In the genomic region with DNA sequence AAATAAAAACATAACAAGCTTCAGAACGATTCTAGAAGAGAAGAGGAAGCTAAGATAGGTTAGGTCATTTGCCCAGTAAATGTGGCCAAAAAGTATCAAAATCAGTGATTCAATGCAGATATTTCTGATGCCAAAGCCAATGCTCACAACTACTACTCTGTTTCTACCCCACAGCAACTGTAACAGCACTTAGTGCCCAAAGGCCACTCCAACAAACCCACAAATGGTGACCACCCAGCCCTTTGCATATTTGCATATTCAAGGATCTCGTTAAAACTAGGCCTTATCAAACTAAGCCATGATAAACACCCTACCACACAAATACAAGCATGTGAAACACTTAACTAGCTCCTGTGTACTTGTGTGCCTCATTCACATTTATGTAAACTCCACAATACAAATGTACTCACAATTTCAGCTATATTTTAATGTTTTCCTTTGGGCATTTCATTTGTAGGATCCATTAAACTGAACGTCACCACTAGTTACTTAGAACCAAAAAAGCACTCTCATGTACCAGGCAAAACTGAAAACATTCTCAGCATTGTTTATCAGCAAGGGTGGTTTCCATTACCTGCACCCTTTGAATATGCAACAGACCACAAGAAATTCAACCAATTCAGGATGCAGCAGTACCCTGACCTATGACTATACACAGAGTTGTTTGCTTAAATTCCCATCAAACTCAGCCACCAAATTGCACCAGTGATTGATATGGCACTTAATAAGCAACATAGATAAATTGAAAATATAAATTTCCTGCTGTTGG, we compare ENCODE assay signal across 15 cellular contexts.
DNase-seq lines count a peak whose midpoint lies in the region; ATAC-seq lines count a peak whose summit lies in the region.
"Had no signal": no experiment of that assay in that cellular context is flagged by ENCODE, and none has a peak within 500 bp of the region (broad histone marks: within the 10 kb centered on the region; RNA-seq: fewer than 3 reads in every experiment).

No MANE protein-coding gene starts in this region.

- H3K9me3 Mint-ChIP-seq in activated T-cell treated with anti-CD3 and anti-CD28 coated beads, Interleukin-2, amount 50 U/mL, for 72 hours: peaks cover 6% of the 10 kb centered on the region in 2 donors
- H3K9me3 Mint-ChIP-seq in stimulated activated naive CD8-positive, alpha-beta T cell treated with anti-CD3 and anti-CD28 coated beads, Interleukin-15, amount 100 ng/mL, for 72 hours: peaks cover 10 to 34% of the 10 kb centered on the region in 2 donors

- H3K27me3 Mint-ChIP-seq in activated T-cell treated with anti-CD3 and anti-CD28 coated beads, Interleukin-2, amount 50 U/mL, for 72 hours (ENCODE audit: low read depth): no peaks in the 10 kb centered on the region
- no peaks in the 10 kb centered on the region for H3K27me3 Mint-ChIP-seq in stimulated activated naive CD8-positive, alpha-beta T cell treated with anti-CD3 and anti-CD28 coated beads, Interleukin-15, amount 100 ng/mL, for 72 hours
- H3K27me3 Mint-ChIP-seq: stimulated activated naive B cell treated with anti-CD40 and anti-IgM and Interleukin-4, amounts not matched to agents 10 μg/mL and 1 μg/mL and 100 μg/mL, for 72 hours had no signal

- ATAC-seq in activated T-cell treated with anti-CD3 and anti-CD28 coated beads, Interleukin-2, amount 50 U/mL, for 72 hours (replicated peaks in 1 of 2): peak; percentile 43 to 89
- ATAC-seq in GM21717 (IDR thresholded peaks at IDR 0.05; ENCODE audit: unreplicated experiment): peak; percentile 70
- peak; percentile 60 for ATAC-seq in stimulated activated naive CD8-positive, alpha-beta T cell treated with anti-CD3 and anti-CD28 coated beads, Interleukin-15, amount 100 ng/mL, for 72 hours
- ATAC-seq: stimulated activated naive B cell treated with anti-CD40 and anti-IgM and Interleukin-4, amounts not matched to agents 10 μg/mL and 1 μg/mL and 100 μg/mL, for 72 hours; WTC11 had no signal

- DNase-seq in activated T-cell treated with anti-CD3 and anti-CD28 coated beads, Interleukin-2, amount 50 U/mL, for 72 hours: no peak
- DNase-seq in activated T-cell treated with anti-CD3 and anti-CD28 coated beads, Interleukin-2, amount 50 U/mL, for 1 hour: no peak
- peak; percentile 17 for DNase-seq in SW480 (ENCODE audit: low spot score)
- no peak for DNase-seq in stimulated activated naive CD8-positive, alpha-beta T cell treated with anti-CD3 and anti-CD28 coated beads, Interleukin-15, amount 100 ng/mL, for 72 hours
- DNase-seq in globus pallidus (ENCODE audit: low spot score): no peak
- DNase-seq in iPS-NIHi7 (ENCODE audit: extremely low spot score): no peak
- DNase-seq in LoVo (ENCODE audit: low spot score): no peak
- DNase-seq: amygdala; Kasumi-1; midbrain; NCI-H1694 treated with DMSO at 0.1 percent for 48 hours; nucleus accumbens; stimulated activated naive B cell treated with anti-CD40 and anti-IgM and Interleukin-4, amounts not matched to agents 10 μg/mL and 1 μg/mL and 100 μg/mL, for 72 hours had no signal

- peaks cover 13% of the 10 kb centered on the region for H3K4me1 Mint-ChIP-seq in activated T-cell treated with anti-CD3 and anti-CD28 coated beads, Interleukin-2, amount 50 U/mL, for 72 hours (ENCODE audit: low read depth)
- peaks cover 11% of the 10 kb centered on the region for H3K4me1 Mint-ChIP-seq in stimulated activated naive CD8-positive, alpha-beta T cell treated with anti-CD3 and anti-CD28 coated beads, Interleukin-15, amount 100 ng/mL, for 72 hours

- no peak overlapping the region for H3K4me3 Mint-ChIP-seq in activated T-cell treated with anti-CD3 and anti-CD28 coated beads, Interleukin-2, amount 50 U/mL, for 72 hours
- H3K4me3 Mint-ChIP-seq in stimulated activated naive CD8-positive, alpha-beta T cell treated with anti-CD3 and anti-CD28 coated beads, Interleukin-15, amount 100 ng/mL, for 72 hours: no peak overlapping the region
- H3K4me3 Mint-ChIP-seq: stimulated activated naive B cell treated with anti-CD40 and anti-IgM and Interleukin-4, amounts not matched to agents 10 μg/mL and 1 μg/mL and 100 μg/mL, for 72 hours; WTC11 had no signal

- peaks cover 3 to 4% of the 10 kb centered on the region in 2 donors for H3K36me3 Mint-ChIP-seq in activated T-cell treated with anti-CD3 and anti-CD28 coated beads, Interleukin-2, amount 50 U/mL, for 72 hours (ENCODE audit: insufficient read depth in 2 of 2)
- H3K36me3 Mint-ChIP-seq: stimulated activated naive B cell treated with anti-CD40 and anti-IgM and Interleukin-4, amounts not matched to agents 10 μg/mL and 1 μg/mL and 100 μg/mL, for 72 hours; WTC11 had no signal

- no peak overlapping the region for H3K27ac Mint-ChIP-seq in activated T-cell treated with anti-CD3 and anti-CD28 coated beads, Interleukin-2, amount 50 U/mL, for 72 hours
- H3K27ac Mint-ChIP-seq in stimulated activated naive CD8-positive, alpha-beta T cell treated with anti-CD3 and anti-CD28 coated beads, Interleukin-15, amount 100 ng/mL, for 72 hours: no peak overlapping the region
- H3K27ac Mint-ChIP-seq: stimulated activated naive B cell treated with anti-CD40 and anti-IgM and Interleukin-4, amounts not matched to agents 10 μg/mL and 1 μg/mL and 100 μg/mL, for 72 hours; WTC11 had no signal
